In genomic region chr1:114298059-114298458, GRCh38 we compare ENCODE assay signal across 33 cellular contexts.
"Had no signal": no experiment of that assay in that cellular context is flagged by ENCODE, and none has a peak within 500 bp of the region (broad histone marks: within the 10 kb centered on the region; RNA-seq: fewer than 3 reads in every experiment).

No MANE protein-coding gene starts in this region.

- H3K27ac Mint-ChIP-seq: activated B cell treated with CpG ODN at 0.5 μM for 24 hours; activated CD4-positive, alpha-beta memory T cell treated with anti-CD3 and anti-CD28 coated beads for 36 hours; activated CD4-positive, alpha-beta T cell treated with anti-CD3 and anti-CD28 coated beads, Interleukin-2, amount 10 ng/mL, durations not matched to agents 24 days and 14 days; activated CD8-positive, alpha-beta T cell treated with anti-CD3 and anti-CD28 coated beads for 36 hours; activated naive CD4-positive, alpha-beta T cell treated with anti-CD3 and anti-CD28 coated beads for 36 hours; activated naive CD4-positive, alpha-beta T cell treated with anti-CD3 and anti-CD28 coated beads, Interleukin-2, amount 50 U/mL, for 72 hours; activated naive CD8-positive, alpha-beta T cell treated with anti-CD3 and anti-CD28 coated beads for 36 hours; activated T-cell treated with anti-CD3 and anti-CD28 coated beads, Interleukin-2, amount 50 U/mL, for 72 hours; activated T-helper 1 cell treated with anti-CD3 and anti-CD28 coated beads, Interleukin-12 subunit alpha, Interleukin-12 subunit beta, Interleukin-2, Interleukin-4 antibody, amounts not matched to agents 30 ng/mL and 10 ng/mL and 1 ng/mL, durations not matched to agents 14 hours and 24 hours and 36 hours; activated T-helper 17 cell treated with anti-CD3 and anti-CD28 coated beads, Interleukin-2, amount 50 U/mL, for 72 hours; T-helper 17 cell had no signal

- DNase-seq: activated B cell treated with CpG ODN at 0.5 μM for 24 hours; activated CD4-positive, alpha-beta memory T cell treated with anti-CD3 and anti-CD28 coated beads for 36 hours; activated CD4-positive, alpha-beta T cell treated with anti-CD3 and anti-CD28 coated beads for 4 hours; activated CD4-positive, alpha-beta T cell treated with anti-CD3 and anti-CD28 coated beads, Interleukin-2, amount 10 ng/mL, durations not matched to agents 24 days and 14 days; activated CD4-positive, alpha-beta T cell treated with anti-CD3 and anti-CD28 coated beads, Interleukin-2, amount 50 U/mL, for 1 hour; activated CD4-positive, alpha-beta T cell treated with anti-CD3 and anti-CD28 coated beads, Interleukin-2, amount 50 U/mL, for 4 hours; activated CD4-positive, CD25-positive, alpha-beta regulatory T cell treated with anti-CD3 and anti-CD28 coated beads, Interleukin-2, amount 50 U/mL, for 72 hours; activated CD8-positive, alpha-beta memory T cell treated with anti-CD3 and anti-CD28 coated beads, Interleukin-2, amount 50 U/mL, for 4 hours; activated CD8-positive, alpha-beta T cell treated with anti-CD3 and anti-CD28 coated beads for 36 hours; activated effector memory CD4-positive, alpha-beta T cell treated with anti-CD3 and anti-CD28 coated beads, Interleukin-2, amount 50 U/mL, for 16 hours; activated gamma-delta T cell treated with Interleukin-2 at 50 U/mL for 16 hours; activated naive CD4-positive, alpha-beta T cell; activated naive CD4-positive, alpha-beta T cell treated with anti-CD3 and anti-CD28 coated beads for 36 hours; activated naive CD4-positive, alpha-beta T cell treated with anti-CD3 and anti-CD28 coated beads, Interleukin-2, amount 50 U/mL, for 16 hours; activated naive CD8-positive, alpha-beta T cell treated with anti-CD3 and anti-CD28 coated beads for 36 hours; activated T-cell treated with anti-CD3 and anti-CD28 coated beads for 4 hours; activated T-cell treated with anti-CD3 and anti-CD28 coated beads, Interleukin-2, amount 50 U/mL, for 1 hour; activated T-cell treated with anti-CD3 and anti-CD28 coated beads, Interleukin-2, amount 50 U/mL, for 4 hours; activated T-cell treated with anti-CD3 and anti-CD28 coated beads, Interleukin-2, amount 50 U/mL, for 72 hours; adrenal gland; amniotic stem cell; aorta; body of pancreas; brain microvascular endothelial cell; central memory CD4-positive, alpha-beta T cell; T-helper 17 cell had no signal

- H3K4me1 Mint-ChIP-seq: activated B cell treated with CpG ODN at 0.5 μM for 24 hours; activated T-helper 17 cell treated with anti-CD3 and anti-CD28 coated beads, Interleukin-2, amount 50 U/mL, for 72 hours had no signal

- H3K36me3 ChIP-seq: adrenal gland, brain microvascular endothelial cell, breast epithelium had no signal

- ATAC-seq: activated CD8-positive, alpha-beta T cell treated with anti-CD3 and anti-CD28 coated beads for 36 hours; activated naive CD4-positive, alpha-beta T cell treated with anti-CD3 and anti-CD28 coated beads, Interleukin-2, amount 50 U/mL, for 72 hours; activated T-cell treated with anti-CD3 and anti-CD28 coated beads, Interleukin-2, amount 50 U/mL, for 4 hours; activated T-cell treated with anti-CD3 and anti-CD28 coated beads, Interleukin-2, amount 50 U/mL, for 72 hours; activated T-helper 17 cell treated with anti-CD3 and anti-CD28 coated beads, Interleukin-2, amount 50 U/mL, for 72 hours; body of pancreas; T-helper 17 cell had no signal

- H3K9me3 ChIP-seq: adrenal gland, body of pancreas, breast epithelium had no signal

- H3K9me3 Mint-ChIP-seq: activated B cell treated with CpG ODN at 0.5 μM for 24 hours; activated CD4-positive, alpha-beta memory T cell treated with anti-CD3 and anti-CD28 coated beads for 36 hours; activated CD4-positive, alpha-beta T cell treated with anti-CD3 and anti-CD28 coated beads, Interleukin-2, amount 10 ng/mL, durations not matched to agents 24 days and 14 days; activated naive CD4-positive, alpha-beta T cell treated with anti-CD3 and anti-CD28 coated beads for 36 hours; activated naive CD4-positive, alpha-beta T cell treated with anti-CD3 and anti-CD28 coated beads, Interleukin-2, amount 50 U/mL, for 72 hours; activated naive CD8-positive, alpha-beta T cell treated with anti-CD3 and anti-CD28 coated beads for 36 hours; activated T-cell treated with anti-CD3 and anti-CD28 coated beads, Interleukin-2, amount 50 U/mL, for 4 hours; activated T-cell treated with anti-CD3 and anti-CD28 coated beads, Interleukin-2, amount 50 U/mL, for 72 hours; activated T-helper 1 cell treated with anti-CD3 and anti-CD28 coated beads, Interleukin-12 subunit alpha, Interleukin-12 subunit beta, Interleukin-2, Interleukin-4 antibody, amounts not matched to agents 30 ng/mL and 10 ng/mL and 1 ng/mL, durations not matched to agents 14 hours and 24 hours and 36 hours; activated T-helper 17 cell treated with anti-CD3 and anti-CD28 coated beads, Interleukin-2, amount 50 U/mL, for 72 hours had no signal

- H3K36me3 Mint-ChIP-seq: activated CD4-positive, alpha-beta memory T cell treated with anti-CD3 and anti-CD28 coated beads for 36 hours; activated naive CD4-positive, alpha-beta T cell treated with anti-CD3 and anti-CD28 coated beads, Interleukin-2, amount 50 U/mL, for 72 hours; activated naive CD8-positive, alpha-beta T cell treated with anti-CD3 and anti-CD28 coated beads for 36 hours had no signal

- H3K4me1 ChIP-seq: adrenal gland, body of pancreas, breast epithelium had no signal

- H3K27me3 Mint-ChIP-seq: activated CD8-positive, alpha-beta T cell treated with anti-CD3 and anti-CD28 coated beads for 36 hours; activated naive CD8-positive, alpha-beta T cell treated with anti-CD3 and anti-CD28 coated beads for 36 hours; activated T-helper 17 cell treated with anti-CD3 and anti-CD28 coated beads, Interleukin-2, amount 50 U/mL, for 72 hours had no signal

- FAIRE-seq: astrocyte, TTC549 had no signal

- H3K27me3 ChIP-seq: adrenal gland, body of pancreas, breast epithelium had no signal

- H3K4me3 ChIP-seq: adrenal gland, body of pancreas, breast epithelium had no signal

- H3K4me3 Mint-ChIP-seq: activated B cell treated with CpG ODN at 0.5 μM for 24 hours; activated CD4-positive, alpha-beta memory T cell treated with anti-CD3 and anti-CD28 coated beads for 36 hours; activated CD4-positive, alpha-beta T cell treated with anti-CD3 and anti-CD28 coated beads, Interleukin-2, amount 10 ng/mL, durations not matched to agents 24 days and 14 days; activated CD8-positive, alpha-beta T cell treated with anti-CD3 and anti-CD28 coated beads for 36 hours; activated naive CD4-positive, alpha-beta T cell treated with anti-CD3 and anti-CD28 coated beads for 36 hours; activated naive CD8-positive, alpha-beta T cell treated with anti-CD3 and anti-CD28 coated beads for 36 hours; activated T-cell treated with anti-CD3 and anti-CD28 coated beads, Interleukin-2, amount 50 U/mL, for 4 hours; activated T-cell treated with anti-CD3 and anti-CD28 coated beads, Interleukin-2, amount 50 U/mL, for 72 hours; activated T-helper 1 cell treated with anti-CD3 and anti-CD28 coated beads, Interleukin-12 subunit alpha, Interleukin-12 subunit beta, Interleukin-2, Interleukin-4 antibody, amounts not matched to agents 30 ng/mL and 10 ng/mL and 1 ng/mL, durations not matched to agents 14 hours and 24 hours and 36 hours; activated T-helper 17 cell treated with anti-CD3 and anti-CD28 coated beads, Interleukin-2, amount 50 U/mL, for 72 hours; T-helper 17 cell had no signal

- H3K27ac ChIP-seq: adrenal gland, body of pancreas, brain microvascular endothelial cell, breast epithelium, VCaP had no signal
